ENCODE assay signal across 18 cellular contexts in genomic region chr2:67213677-67214402, GRCh38.
DNase-seq lines count a peak whose midpoint lies in the region; ATAC-seq and TF ChIP-seq lines count a peak whose summit lies in the region.
"Had no signal": no experiment of that assay in that cellular context is flagged by ENCODE, and none has a peak within 500 bp of the region (broad histone marks: within the 10 kb centered on the region; RNA-seq: fewer than 3 reads in every experiment).

No MANE protein-coding gene starts in this region.

- TF ChIP-seq CTCF in esophagus muscularis mucosa (IDR thresholded peaks at IDR 0.05) = no peak
- no peak for TF ChIP-seq CTCF in transverse colon (IDR thresholded peaks at IDR 0.05)
- TF ChIP-seq CTCF in CD4-positive, alpha-beta T cell (IDR thresholded peaks at IDR 0.05) = no peak

- DNase-seq in DMS 273 (lab: John Stamatoyannopoulos, UW; ENCODE audit: unreplicated experiment) = peak; percentile 4
- DNase-seq in DMS 273 treated with DMSO at 0.1 percent for 48 hours (lab: John Stamatoyannopoulos, UW) = no peak
- DNase-seq in esophagus muscularis mucosa (ENCODE audit: extremely low spot score) = no peak
- DNase-seq in natural killer cell treated with Interleukin-12 subunit alpha and Interleukin-12 subunit beta and Interleukin-15 and Interleukin-18, amount 100 ng/mL, for 72 hours (ENCODE audit: low spot score) = no peak
- DNase-seq in transverse colon = no peak
- DNase-seq in KBM-7 = no peak
- DNase-seq in activated effector memory CD4-positive, alpha-beta T cell treated with anti-CD3 and anti-CD28 coated beads, Interleukin-2, amount 50 U/mL, for 16 hours = no peak
- no peak for DNase-seq in CD4-positive, alpha-beta T cell
- DNase-seq: KG1, NCI-H1092 treated with DMSO at 0.1 percent for 48 hours, NCI-H187, NCI-H446 treated with DMSO at 0.1 percent for 48 hours, NCI-H774, PC-9 had no signal

- H3K27ac ChIP-seq in esophagus muscularis mucosa (replicated peaks in 1 of 4) (peak overlapping the region; percentile 62 to 75 (median 73)), transverse colon (peak overlapping the region in 3 of 4 donors; percentile 52 to 74 (median 69))
- H3K27ac ChIP-seq in CD4-positive, alpha-beta T cell (ENCODE audit: low read depth, low read length) = no peak overlapping the region
- H3K27ac ChIP-seq: 22Rv1; BLaER1 treated with 17β-estradiol and CSF1 and Interleukin-3, amounts not matched to agents 10 nM and 100 nM; PC-9 had no signal

- no peaks in the 10 kb centered on the region for H3K36me3 ChIP-seq in esophagus muscularis mucosa
- no peaks in the 10 kb centered on the region for H3K36me3 ChIP-seq in transverse colon
- H3K36me3 ChIP-seq: BLaER1 treated with 17β-estradiol and CSF1 and Interleukin-3, amounts not matched to agents 10 nM and 100 nM; HAP-1 had no signal

- no peaks in the 10 kb centered on the region for H3K27me3 ChIP-seq in esophagus muscularis mucosa
- H3K27me3 ChIP-seq in transverse colon = no peaks in the 10 kb centered on the region
- H3K27me3 ChIP-seq in CD4-positive, alpha-beta T cell (ENCODE audit: control insufficient read depth, insufficient read depth, low read length) = no peaks in the 10 kb centered on the region
- H3K27me3 ChIP-seq: BLaER1 treated with 17β-estradiol and CSF1 and Interleukin-3, amounts not matched to agents 10 nM and 100 nM had no signal

- peak; percentile 46 to 60 for ATAC-seq in natural killer cell treated with Interleukin-12 subunit alpha and Interleukin-12 subunit beta and Interleukin-15 and Interleukin-18, amount 100 ng/mL, for 72 hours
- no peak for ATAC-seq in CD4-positive, alpha-beta T cell (ENCODE audit: poor library complexity)

- TF ChIP-seq POLR2A in esophagus muscularis mucosa (IDR thresholded peaks at IDR 0.05; ENCODE audit: low read depth) (no peak), transverse colon (IDR thresholded peaks at IDR 0.05) (no peak)

- peaks cover 8 to 13% of the 10 kb centered on the region in 2 donors for H3K27me3 Mint-ChIP-seq in natural killer cell treated with Interleukin-12 subunit alpha and Interleukin-12 subunit beta and Interleukin-15 and Interleukin-18, amount 100 ng/mL, for 72 hours
- peaks cover 5% of the 10 kb centered on the region for H3K27me3 Mint-ChIP-seq in CD4-positive, alpha-beta T cell

- in situ Hi-C loops in transverse colon (cut with MboI; ENCODE audit: low pct_ligation_motif_present in 1 of 4, low pct_unique_long_range_greater_than_20kb in 1 of 4, low sequenced_read_pairs in 3 of 4) (no loop called here), KBM-7 (cut with MboI; ENCODE audit: low pct_unique_long_range_greater_than_20kb, low sequenced_read_pairs) (no loop called here)

- H3K9me3 Mint-ChIP-seq in natural killer cell treated with Interleukin-12 subunit alpha and Interleukin-12 subunit beta and Interleukin-15 and Interleukin-18, amount 100 ng/mL, for 72 hours = no peaks in the 10 kb centered on the region
- H3K9me3 Mint-ChIP-seq in CD4-positive, alpha-beta T cell = peaks cover 4% of the 10 kb centered on the region

- WGBS in esophagus muscularis mucosa = 92% methylated on average over 2 of the region's 2 CpGs
- WGBS in transverse colon (ENCODE audit: low coverage in 1 of 2), 2 donors = 68 to 77% methylated on average over 2 of the region's 2 CpGs

- intact Hi-C loops in esophagus muscularis mucosa (cut with DNase I) (loop anchor here (10.0 kb wide), 1 partner anchor 509 kb away; no protein-coding TSS in a partner anchor), transverse colon (cut with DNase I; ENCODE audit: low total_unique reads) (loop anchor here (10.0 kb wide), 3 partner anchors 349 to 639 kb away; no protein-coding TSS in a partner anchor)
- intact Hi-C loops in CD4-positive, alpha-beta T cell (cut with DNase I, micrococcal nuclease) = loop anchor here in 1 of 2 experiments (5.0 kb wide), 1 partner anchor 573 kb away; no protein-coding TSS in a partner anchor

- H3K9me3 ChIP-seq in esophagus muscularis mucosa = peaks cover 0 to 7% (median 0%) of the 10 kb centered on the region in 4 donors
- no peaks in the 10 kb centered on the region for H3K9me3 ChIP-seq in transverse colon
- H3K9me3 ChIP-seq in CD4-positive, alpha-beta T cell (ENCODE audit: control insufficient read depth, low read length) = peaks cover 8% of the 10 kb centered on the region
- H3K9me3 ChIP-seq: HAP-1 had no signal

- H3K4me3 Mint-ChIP-seq in natural killer cell treated with Interleukin-12 subunit alpha and Interleukin-12 subunit beta and Interleukin-15 and Interleukin-18, amount 100 ng/mL, for 72 hours = no peak overlapping the region
- no peak overlapping the region for H3K4me3 Mint-ChIP-seq in CD4-positive, alpha-beta T cell

- TF ChIP-seq EP300 in esophagus muscularis mucosa (IDR thresholded peaks at IDR 0.05) = no peak
- TF ChIP-seq EP300 in transverse colon (IDR thresholded peaks at IDR 0.05; ENCODE audit: low read depth) = no peak

- no peak overlapping the region for H3K27ac Mint-ChIP-seq in natural killer cell treated with Interleukin-12 subunit alpha and Interleukin-12 subunit beta and Interleukin-15 and Interleukin-18, amount 100 ng/mL, for 72 hours
- no peak overlapping the region for H3K27ac Mint-ChIP-seq in CD4-positive, alpha-beta T cell

- CTCF ChIA-PET in CD4-positive, alpha-beta T cell (lab: Charles Lee) = no interaction called here

- H3K4me1 ChIP-seq in esophagus muscularis mucosa = peaks cover 0 to 26% (median 20%) of the 10 kb centered on the region in 4 donors
- peaks cover 0 to 9% (median 0%) of the 10 kb centered on the region in 4 donors for H3K4me1 ChIP-seq in transverse colon
- H3K4me1 ChIP-seq: BLaER1 treated with 17β-estradiol and CSF1 and Interleukin-3, amounts not matched to agents 10 nM and 100 nM had no signal

- H3K4me3 ChIP-seq in esophagus muscularis mucosa = peak overlapping the region in 2 of 4 donors; percentile 19 to 22
- peak overlapping the region in 1 of 4 donors; percentile 13 for H3K4me3 ChIP-seq in transverse colon
- H3K4me3 ChIP-seq: BLaER1 treated with 17β-estradiol and CSF1 and Interleukin-3, amounts not matched to agents 10 nM and 100 nM; HAP-1; PC-9; SK-N-MC had no signal

- no peaks in the 10 kb centered on the region for H3K36me3 Mint-ChIP-seq in natural killer cell treated with Interleukin-12 subunit alpha and Interleukin-12 subunit beta and Interleukin-15 and Interleukin-18, amount 100 ng/mL, for 72 hours
- H3K36me3 Mint-ChIP-seq in CD4-positive, alpha-beta T cell (ENCODE audit: low read depth) = no peaks in the 10 kb centered on the region

- POLR2A ChIA-PET in CD4-positive, alpha-beta T cell (lab: Charles Lee) = no interaction called here

- no peaks in the 10 kb centered on the region for H3K4me1 Mint-ChIP-seq in natural killer cell treated with Interleukin-12 subunit alpha and Interleukin-12 subunit beta and Interleukin-15 and Interleukin-18, amount 100 ng/mL, for 72 hours (ENCODE audit: low read depth in 2 of 2)
- no peaks in the 10 kb centered on the region for H3K4me1 Mint-ChIP-seq in CD4-positive, alpha-beta T cell (ENCODE audit: low read depth)
